Comparison of ENCODE assay signal across 9 cellular contexts in the genomic region with DNA sequence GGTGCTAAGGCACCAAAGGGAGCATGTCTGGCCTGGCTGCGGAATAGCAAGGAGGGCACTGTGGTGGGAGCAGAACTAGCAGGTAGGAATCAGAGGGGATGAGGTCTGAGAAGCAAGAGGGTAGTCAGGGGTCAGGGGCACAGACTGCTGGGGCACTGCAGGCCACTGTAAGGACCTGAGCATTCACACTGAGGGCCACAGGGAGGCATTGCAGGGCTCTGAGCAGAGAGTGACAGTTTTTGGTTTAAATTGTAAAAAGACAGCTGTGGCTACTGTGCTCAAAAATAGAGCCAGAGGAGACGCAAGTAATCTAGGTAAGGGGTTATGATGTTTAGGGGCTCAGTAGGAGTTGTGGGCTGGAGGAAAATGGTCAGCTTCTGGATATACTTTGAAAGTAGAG. TPM values are rescaled to one million over a fixed set of nuclear protein-coding genes. Genes with fewer than 3 reads are reported as not detected.
A peak's percentile ranks its signal among the peaks of the same experiment; 100 is the strongest.
DNase-seq lines count a peak whose midpoint lies in the region; ATAC-seq and TF ChIP-seq lines count a peak whose summit lies in the region.
"Had no signal": no experiment of that assay in that cellular context is flagged by ENCODE, and none has a peak within 500 bp of the region (broad histone marks: within the 10 kb centered on the region; RNA-seq: fewer than 3 reads in every experiment).

No MANE protein-coding gene starts in this region.

- H3K4me1 Mint-ChIP-seq in CD8-positive, alpha-beta memory T cell, result peaks cover 73 to 91% (median 86%) of the 10 kb centered on the region in 3 donors
- H3K4me1 Mint-ChIP-seq in activated naive CD8-positive, alpha-beta T cell treated with anti-CD3 and anti-CD28 coated beads, Interleukin-2, amount 50 U/mL, for 24 hours, result peaks cover 87% of the 10 kb centered on the region
- peaks cover 92 to 94% of the 10 kb centered on the region in 2 donors for H3K4me1 Mint-ChIP-seq in natural killer cell

- H3K4me1 ChIP-seq in CD8-positive, alpha-beta memory T cell (ENCODE audit: insufficient read depth, low read length), result peaks cover 92% of the 10 kb centered on the region
- no peaks in the 10 kb centered on the region for H3K4me1 ChIP-seq in PC-9 (replicated peaks; ENCODE audit: insufficient read depth)
- H3K4me1 ChIP-seq: parathyroid adenoma had no signal

- CTCF ChIA-PET in CD8-positive, alpha-beta memory T cell (lab: Charles Lee), result interaction anchor here (1.0 to 5.4 kb wide), 16 partner anchors 8 to 167 kb away, joined by 3 to 95 read pairs (median 4); no protein-coding TSS in a partner anchor
- CTCF ChIA-PET in PC-9 (lab: Charles Lee), result no interaction called here

- H3K9me3 ChIP-seq in CD8-positive, alpha-beta memory T cell (ENCODE audit: low read length), result no peaks in the 10 kb centered on the region
- H3K9me3 ChIP-seq in PC-9 (ENCODE audit: insufficient read depth, low read depth), result no peaks in the 10 kb centered on the region

- H2AFZ ChIP-seq in PC-9, result no peak overlapping the region
- H2AFZ ChIP-seq: parathyroid adenoma had no signal

- BruUV-seq in PC-9 (replicated peaks; lab: Mats Ljungman, UMichigan), result no TSS peak

- H3K9me2 ChIP-seq in PC-9 (ENCODE audit: insufficient read depth), result no peaks in the 10 kb centered on the region

- TF ChIP-seq CTCF in HL-60 (IDR thresholded peaks at IDR 0.05; ENCODE audit: insufficient read depth, low read length), result peak; percentile 7
- peak; percentile 12 for TF ChIP-seq CTCF in natural killer cell (IDR thresholded peaks at IDR 0.05)
- no peak for TF ChIP-seq CTCF in PC-9 (conservative IDR thresholded peaks at IDR 0.05)

- no peaks in the 10 kb centered on the region for H4K20me1 ChIP-seq in PC-9 (ENCODE audit: insufficient read depth)

- POLR2A ChIA-PET in CD8-positive, alpha-beta memory T cell (lab: Charles Lee), result interaction anchor here (0.6 to 4.3 kb wide), 5 partner anchors 10 to 54 kb away, joined by 3 to 22 read pairs (median 6); no protein-coding TSS in a partner anchor
- POLR2A ChIA-PET in PC-9 (lab: Charles Lee; ENCODE audit: unreplicated experiment), result no interaction called here

- no peak overlapping the region for H3K4me2 ChIP-seq in PC-9

- H3K27ac Mint-ChIP-seq in CD8-positive, alpha-beta memory T cell, result peak overlapping the region; percentile 90 to 100 (median 97)
- peak overlapping the region; percentile 96 for H3K27ac Mint-ChIP-seq in activated naive CD8-positive, alpha-beta T cell treated with anti-CD3 and anti-CD28 coated beads, Interleukin-2, amount 50 U/mL, for 24 hours
- peak overlapping the region in 1 of 2 donors; percentile 93 for H3K27ac Mint-ChIP-seq in natural killer cell

- no peak for DNase-seq in CD8-positive, alpha-beta memory T cell
- DNase-seq in HL-60 (ENCODE audit: low read depth in 1 of 2, low spot score in 1 of 2) (no peak), natural killer cell (no peak), DMS 273 (lab: John Stamatoyannopoulos, UW; ENCODE audit: unreplicated experiment) (no peak), NCI-H2081 treated with DMSO at 0.1 percent for 48 hours (lab: John Stamatoyannopoulos, UW) (no peak), H4 (ENCODE audit: low spot score) (no peak), PC-9 (no peak)
- DNase-seq in activated naive CD8-positive, alpha-beta T cell treated with anti-CD3 and anti-CD28 coated beads, Interleukin-2, amount 50 U/mL, for 24 hours, result no peak

- no peak for ATAC-seq in activated naive CD8-positive, alpha-beta T cell treated with anti-CD3 and anti-CD28 coated beads, Interleukin-2, amount 50 U/mL, for 24 hours
- ATAC-seq in natural killer cell, result peak; percentile 34 to 55 (median 52)

- peaks cover 15 to 64% (median 33%) of the 10 kb centered on the region in 3 donors for H3K36me3 Mint-ChIP-seq in CD8-positive, alpha-beta memory T cell
- peaks cover 55% of the 10 kb centered on the region for H3K36me3 Mint-ChIP-seq in activated naive CD8-positive, alpha-beta T cell treated with anti-CD3 and anti-CD28 coated beads, Interleukin-2, amount 50 U/mL, for 24 hours (ENCODE audit: low read depth)
- H3K36me3 Mint-ChIP-seq in natural killer cell, result peaks cover 6% of the 10 kb centered on the region

- H3K36me3 ChIP-seq in CD8-positive, alpha-beta memory T cell (ENCODE audit: insufficient read depth, low read length), result peaks cover 17% of the 10 kb centered on the region
- no peaks in the 10 kb centered on the region for H3K36me3 ChIP-seq in PC-9 (ENCODE audit: low read depth)

- H3K4me3 Mint-ChIP-seq in CD8-positive, alpha-beta memory T cell, result peak overlapping the region; percentile 91 to 97 (median 95)
- peak overlapping the region; percentile 76 for H3K4me3 Mint-ChIP-seq in activated naive CD8-positive, alpha-beta T cell treated with anti-CD3 and anti-CD28 coated beads, Interleukin-2, amount 50 U/mL, for 24 hours
- H3K4me3 Mint-ChIP-seq in natural killer cell, result peak overlapping the region; percentile 96

- no peaks in the 10 kb centered on the region for H3K79me2 ChIP-seq in PC-9 (ENCODE audit: low read depth)
- H3K79me2 ChIP-seq: parathyroid adenoma had no signal

- no peaks in the 10 kb centered on the region for H3K27me3 ChIP-seq in CD8-positive, alpha-beta memory T cell (ENCODE audit: insufficient read depth, low read length, poor library complexity, severe bottlenecking)
- H3K27me3 ChIP-seq in HL-60 (ENCODE audit: insufficient read depth, poor library complexity, severe bottlenecking) (no peaks in the 10 kb centered on the region), PC-9 (ENCODE audit: insufficient read depth, low read depth) (0 out of 2 replicates have a peak, but pooled peaks cover 3% of the 10 kb centered on the region)

- H3F3A ChIP-seq in PC-9 (ENCODE audit: insufficient read depth, low read depth), result no peaks in the 10 kb centered on the region

- intact Hi-C loops in natural killer cell (cut with micrococcal nuclease), result no loop called here
- intact Hi-C loops in PC-9 (cut with micrococcal nuclease; ENCODE audit: unreplicated experiment), result no loop called here

- H3K27ac ChIP-seq in CD8-positive, alpha-beta memory T cell (ENCODE audit: low read depth, low read length), result peak overlapping the region; percentile 71
- H3K27ac ChIP-seq in HL-60 (replicated peaks) (peak overlapping the region; percentile 93), PC-9 (no peak overlapping the region)

- H3K27me3 Mint-ChIP-seq in CD8-positive, alpha-beta memory T cell, result no peaks in the 10 kb centered on the region
- no peaks in the 10 kb centered on the region for H3K27me3 Mint-ChIP-seq in activated naive CD8-positive, alpha-beta T cell treated with anti-CD3 and anti-CD28 coated beads, Interleukin-2, amount 50 U/mL, for 24 hours
- no peaks in the 10 kb centered on the region for H3K27me3 Mint-ChIP-seq in natural killer cell (ENCODE audit: low read depth in 2 of 2)

- H3K4me3 ChIP-seq in CD8-positive, alpha-beta memory T cell (ENCODE audit: low read length), result peak overlapping the region; percentile 65
- no peak overlapping the region for H3K4me3 ChIP-seq in HL-60 (replicated peaks; ENCODE audit: insufficient read depth, low read length)
- H3K4me3 ChIP-seq in PC-9, result no peak overlapping the region

- no peaks in the 10 kb centered on the region for H3K9me3 Mint-ChIP-seq in CD8-positive, alpha-beta memory T cell
- no peaks in the 10 kb centered on the region for H3K9me3 Mint-ChIP-seq in activated naive CD8-positive, alpha-beta T cell treated with anti-CD3 and anti-CD28 coated beads, Interleukin-2, amount 50 U/mL, for 24 hours
- no peaks in the 10 kb centered on the region for H3K9me3 Mint-ChIP-seq in natural killer cell

RNA-seq across cellular contexts. Expression of gene ARHGAP25, which starts 41.5 kb away (rescaled TPM):
- 10 to 100 TPM; 74.7 to 75.2 TPM for total RNA-seq in CD8-positive, alpha-beta memory T cell
- polyA plus RNA-seq in CD8-positive, alpha-beta memory T cell, result 200 TPM
- 100 to 1,000 TPM; 122 to 180 (median 155) TPM for total RNA-seq in natural killer cell
- total RNA-seq in H4 (2014; rRNA removed; shearing (Covaris generic)), result 0.49 and 0.56 TPM in 2 replicates
- total RNA-seq in PC-9 (2021), result not detected in 2 replicates

Comparison
In these comparisons a context has a peak if more than half of its experiments do, and no peak if none do; other contexts are left out.
1. RNA of gene ARHGAP25, which starts 41.5 kb away (total RNA-seq): 122 to 180 TPM in natural killer cell and 74.7 to 75.2 TPM in CD8-positive, alpha-beta memory T cell; 0.49 to 0.56 TPM in H4 and not detected in PC-9; every median in the first group is over 10 times any median in the second.
2. Peak in every context shown above with its lines, with median percentiles within 50 percentile points of each other: H3K4me3 Mint-ChIP-seq.